9 cellular contexts compared by ENCODE assay signal in genomic region chr6:110877569-110877968, GRCh38. TPM values are rescaled to one million over a fixed set of nuclear protein-coding genes. Genes with fewer than 3 reads are reported as not detected.
A peak's percentile ranks its signal among the peaks of the same experiment; 100 is the strongest.
DNase-seq lines count a peak whose midpoint lies in the region; ATAC-seq and TF ChIP-seq lines count a peak whose summit lies in the region.
"Had no signal": no experiment of that assay in that cellular context is flagged by ENCODE, and none has a peak within 500 bp of the region (broad histone marks: within the 10 kb centered on the region; RNA-seq: fewer than 3 reads in every experiment).

No MANE protein-coding gene starts in this region.

- no peaks in the 10 kb centered on the region for H3K9me2 ChIP-seq in PC-3 (replicated peaks; ENCODE audit: low read length)

- H3K36me3 ChIP-seq in PC-3 (ENCODE audit: low read depth, low read length): no peaks in the 10 kb centered on the region; the same call in none of the 2 replicates

- no peaks in the 10 kb centered on the region for H3F3A ChIP-seq in PC-3 (ENCODE audit: low read length, unreplicated experiment)

- no peaks in the 10 kb centered on the region for H3K9me3 Mint-ChIP-seq in Calu3 (ENCODE audit: low read depth, unreplicated experiment)
- no peaks in the 10 kb centered on the region for H3K9me3 Mint-ChIP-seq in endothelial cell (ENCODE audit: unreplicated experiment)
- H3K9me3 Mint-ChIP-seq in osteocyte (ENCODE audit: unreplicated experiment): no peaks in the 10 kb centered on the region

- no peak overlapping the region for H3K27ac ChIP-seq in PC-3 (ENCODE audit: low read length)

- no peak overlapping the region for H2AFZ ChIP-seq in PC-3 (ENCODE audit: low read length)

- peaks cover 93% of the 10 kb centered on the region for H3K79me2 ChIP-seq in PC-3 (ENCODE audit: low read length)

- H3K4me1 Mint-ChIP-seq in Calu3 (ENCODE audit: low read depth, unreplicated experiment) (peaks cover 49% of the 10 kb centered on the region), endothelial cell (ENCODE audit: unreplicated experiment) (peaks cover 31% of the 10 kb centered on the region), osteocyte (ENCODE audit: unreplicated experiment) (peaks cover 62% of the 10 kb centered on the region)

- H3K9me3 ChIP-seq in PC-3 (ENCODE audit: low read length): no peaks in the 10 kb centered on the region

- H3K36me3 Mint-ChIP-seq in Calu3 (ENCODE audit: insufficient read depth, unreplicated experiment) (peaks cover 57% of the 10 kb centered on the region), endothelial cell (ENCODE audit: low read depth, unreplicated experiment) (peaks cover 4% of the 10 kb centered on the region), osteocyte (ENCODE audit: unreplicated experiment) (no peaks in the 10 kb centered on the region)

- peaks cover 36% of the 10 kb centered on the region for H3K4me1 ChIP-seq in PC-3 (ENCODE audit: insufficient read depth, low read length)

- H3K27ac Mint-ChIP-seq in Calu3 (ENCODE audit: unreplicated experiment): peak overlapping the region; percentile 87
- H3K27ac Mint-ChIP-seq in endothelial cell (ENCODE audit: unreplicated experiment): peak overlapping the region; percentile 13
- peak overlapping the region; percentile 90 for H3K27ac Mint-ChIP-seq in osteocyte (ENCODE audit: unreplicated experiment)

- H3K27me3 Mint-ChIP-seq in Calu3 (ENCODE audit: unreplicated experiment): no peaks in the 10 kb centered on the region
- H3K27me3 Mint-ChIP-seq in endothelial cell (ENCODE audit: unreplicated experiment): peaks cover 1% of the 10 kb centered on the region
- no peaks in the 10 kb centered on the region for H3K27me3 Mint-ChIP-seq in osteocyte (ENCODE audit: unreplicated experiment)

- TF ChIP-seq CTCF in Calu3 (IDR thresholded peaks at IDR 0.05; ENCODE audit: unreplicated experiment) (no peak), PC-3 (conservative IDR thresholded peaks at IDR 0.05; ENCODE audit: low read depth, low read length) (no peak), endothelial cell (IDR thresholded peaks at IDR 0.05; ENCODE audit: unreplicated experiment) (no peak), osteocyte (IDR thresholded peaks at IDR 0.05) (no peak)

- POLR2A ChIA-PET in PC-3 (lab: Charles Lee; ENCODE audit: unreplicated experiment): interaction anchor here (0.6 kb wide), 1 partner anchor 351 kb away, joined by 5 read pairs; no protein-coding TSS in a partner anchor

- peaks cover 71% of the 10 kb centered on the region for H4K20me1 ChIP-seq in PC-3 (ENCODE audit: low read length)

- intact Hi-C loops in Calu3 (cut with micrococcal nuclease; ENCODE audit: unreplicated experiment): loop anchor here (1.0 to 5.0 kb wide), 3 partner anchors 130 to 350 kb away; no protein-coding TSS in a partner anchor
- intact Hi-C loops in PC-3 (cut with micrococcal nuclease): loop anchor here (1.0 kb wide), 1 partner anchor 62 kb away; the partner anchor contains the start of gene CDK19

- no TSS peak for BruUV-seq in Calu3 (replicated peaks; lab: Mats Ljungman, UMichigan)
- no TSS peak for BruUV-seq in PC-3 (replicated peaks; lab: Mats Ljungman, UMichigan)

- peak overlapping the region; percentile 97 for H3K4me2 ChIP-seq in PC-3 (ENCODE audit: low read length)

- H3K9ac ChIP-seq in PC-3 (ENCODE audit: low read length): peak overlapping the region; percentile 97

- H3K4me3 Mint-ChIP-seq in Calu3 (ENCODE audit: low read depth, unreplicated experiment): peak overlapping the region; percentile 85
- peak overlapping the region; percentile 91 for H3K4me3 Mint-ChIP-seq in endothelial cell (ENCODE audit: unreplicated experiment)
- H3K4me3 Mint-ChIP-seq in osteocyte (ENCODE audit: unreplicated experiment): peak overlapping the region; percentile 98

- DNase-seq in Calu3 (no peak), PC-3 (no peak), endothelial cell (ENCODE audit: low spot score) (no peak), osteocyte (ENCODE audit: extremely low spot score, unreplicated experiment) (no peak), DMS 273 treated with DMSO at 0.1 percent for 48 hours (lab: John Stamatoyannopoulos, UW) (no peak), NCI-H1417 (lab: John Stamatoyannopoulos, UW) (no peak), OCI-M2 (lab: John Stamatoyannopoulos, UW; ENCODE audit: unreplicated experiment) (no peak)
- DNase-seq: NCI-H187 had no signal

- no peaks in the 10 kb centered on the region for H3K27me3 ChIP-seq in PC-3 (ENCODE audit: low read length)

- no peak for ATAC-seq in PC-3
- ATAC-seq in GM18868 (IDR thresholded peaks at IDR 0.05; ENCODE audit: unreplicated experiment): no peak

- peak overlapping the region; percentile 96 for H3K4me3 ChIP-seq in PC-3 (ENCODE audit: low read length)

- CTCF ChIA-PET in Calu3 (lab: Charles Lee): interaction anchor here (1.9 to 3.0 kb wide), 2 partner anchors 190 to 195 kb away, joined by 6 to 31 read pairs; no protein-coding TSS in a partner anchor
- CTCF ChIA-PET in PC-3 (lab: Charles Lee): interaction anchor here (1.0 kb wide), 1 partner anchor 62 kb away, joined by 6 read pairs; the partner anchor contains the start of gene CDK19

RNA-seq across cellular contexts. Expression of gene AMD1, which starts 3.0 kb away (rescaled TPM):
- total RNA-seq in Calu3 (2022): 74.0 and 74.6 TPM in 2 replicates
- 56.2 and 72.5 TPM in 2 replicates for total RNA-seq in PC-3 (2014; rRNA removed)
- total RNA-seq in endothelial cell (ENCODE audit: unreplicated experiment): 50.5 TPM
- total RNA-seq in osteocyte: 34.0 and 38.7 TPM in 2 replicates

Comparison
In these comparisons a context has a peak if more than half of its experiments do, and no peak if none do; other contexts are left out.
1. H3K27ac Mint-ChIP-seq: peak in every context shown above with its lines; median percentile 90 in osteocyte; 87 in Calu3; 13 in endothelial cell.